Comparison of ENCODE assay signal across 22 cellular contexts in the genomic region with DNA sequence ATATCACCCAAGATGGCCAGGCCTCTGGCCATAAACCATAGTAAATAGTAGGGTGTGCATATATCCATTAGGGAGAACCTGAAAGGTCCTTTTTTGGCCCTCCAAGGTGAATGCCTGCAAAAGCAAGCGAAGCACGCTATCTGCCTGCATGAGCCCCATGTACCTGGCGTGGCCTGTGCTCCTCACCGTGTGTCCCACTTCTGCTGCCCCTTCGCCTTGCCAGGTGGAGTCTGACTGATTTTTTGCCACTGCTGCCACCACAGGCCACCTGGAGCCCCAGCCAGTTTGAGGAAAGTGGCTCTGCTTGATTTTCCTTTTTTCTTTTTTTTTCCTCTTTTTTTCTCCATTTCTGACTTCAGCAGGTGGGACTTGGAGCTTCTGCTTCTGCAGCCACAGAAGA.
"Had no signal": no experiment of that assay in that cellular context is flagged by ENCODE, and none has a peak within 500 bp of the region (broad histone marks: within the 10 kb centered on the region; RNA-seq: fewer than 3 reads in every experiment).

No MANE protein-coding gene starts in this region.

- DNase-seq: cerebellar nuclear complex; effector CD4-positive, alpha-beta T cell; esophagus squamous epithelium; foreskin melanocyte; glutamatergic neuron; heart right ventricle; hippocampal formation; kidney glomerular epithelial cell; left colon; left ventricle myocardium inferior; lower lobe of right lung; psoas muscle; right cardiac atrium; stimulated activated CD4-positive, alpha-beta T cell treated with anti-CD3 and anti-CD28 coated beads, Interleukin-15, amount 100 ng/mL, for 24 hours; stimulated activated CD4-positive, alpha-beta T cell treated with anti-CD3 and anti-CD28 coated beads, Interleukin-2, amount 100 ng/mL, for 48 hours; stimulated activated naive B cell treated with anti-CD40 and anti-IgM and Interleukin-4, amounts not matched to agents 10 μg/mL and 1 μg/mL and 100 μg/mL, for 72 hours; thyroid gland; trophoblast cell had no signal

- H3K27me3 ChIP-seq: cardiac muscle cell, dorsolateral prefrontal cortex, esophagus squamous epithelium, heart right ventricle, neural progenitor cell, thyroid gland had no signal

- H3K4me3 ChIP-seq: cardiac muscle cell, dorsolateral prefrontal cortex, esophagus squamous epithelium, heart right ventricle, left ventricle myocardium inferior, lower lobe of right lung, neural progenitor cell, psoas muscle, skin epidermis, thyroid gland had no signal

- H3K27ac ChIP-seq: cardiac muscle cell, dorsolateral prefrontal cortex, esophagus squamous epithelium, heart right ventricle, left ventricle myocardium inferior, lower lobe of right lung, neural progenitor cell, psoas muscle, skin epidermis, thyroid gland had no signal

- ATAC-seq: heart right ventricle; left colon; lower lobe of right lung; right cardiac atrium; stimulated activated naive B cell treated with anti-CD40 and anti-IgM and Interleukin-4, amounts not matched to agents 10 μg/mL and 1 μg/mL and 100 μg/mL, for 72 hours had no signal

- H3K9me3 ChIP-seq: thyroid gland had no signal

- H3K4me1 ChIP-seq: esophagus squamous epithelium, lower lobe of right lung, neural progenitor cell, psoas muscle, thyroid gland had no signal
